ENCODE assay signal across 8 cellular contexts in genomic region chr1:153277852-153278251, GRCh38. TPM values are rescaled to one million over a fixed set of nuclear protein-coding genes. Genes with fewer than 3 reads are reported as not detected.
DNase-seq lines count a peak whose midpoint lies in the region; ATAC-seq and TF ChIP-seq lines count a peak whose summit lies in the region.

No MANE protein-coding gene starts in this region.

- H2BK120ac ChIP-seq in neuronal stem cell (ENCODE audit: low read depth, low read length), result no peak overlapping the region

- H3K27ac ChIP-seq in neuronal stem cell (replicated peaks; ENCODE audit: low read length), result no peak overlapping the region

- no peaks in the 10 kb centered on the region for H3K9me3 ChIP-seq in neuronal stem cell (replicated peaks in 1 of 2; ENCODE audit: control insufficient read depth in 2 of 2, insufficient read depth in 1 of 2, low read depth in 1 of 2, low read length in 2 of 2)

- H2AK5ac ChIP-seq in neuronal stem cell (ENCODE audit: low read depth, low read length), result no peak overlapping the region

- no peaks in the 10 kb centered on the region for H3K9me3 Mint-ChIP-seq in stimulated activated effector memory CD8-positive, alpha-beta T cell treated with anti-CD3 and anti-CD28 coated beads, Interleukin-12 subunit alpha, Interleukin-12 subunit beta, amount 100 ng/mL, for 72 hours

- H3K4me1 ChIP-seq in neuronal stem cell (ENCODE audit: control insufficient read depth in 2 of 2, insufficient read depth in 1 of 2, low read depth in 1 of 2, low read length in 2 of 2), result no peaks in the 10 kb centered on the region

- no peak overlapping the region for H2BK5ac ChIP-seq in neuronal stem cell (ENCODE audit: low read length)

- POLR2A ChIA-PET in AG04449 (lab: Yijun Ruan, JAX), result no interaction called here

- H3K27ac Mint-ChIP-seq in stimulated activated effector memory CD8-positive, alpha-beta T cell treated with anti-CD3 and anti-CD28 coated beads, Interleukin-12 subunit alpha, Interleukin-12 subunit beta, amount 100 ng/mL, for 72 hours, result no peak overlapping the region

- no peaks in the 10 kb centered on the region for H3K4me1 Mint-ChIP-seq in stimulated activated effector memory CD8-positive, alpha-beta T cell treated with anti-CD3 and anti-CD28 coated beads, Interleukin-12 subunit alpha, Interleukin-12 subunit beta, amount 100 ng/mL, for 72 hours

- no peak overlapping the region for H3K23ac ChIP-seq in neuronal stem cell (ENCODE audit: low read depth, low read length, poor library complexity)

- CTCF ChIA-PET in AG04449 (lab: Yijun Ruan, JAX), result interaction anchor here (0.9 kb wide), 1 partner anchor 11 kb away, joined by 3 read pairs; no protein-coding TSS in a partner anchor

- no peak overlapping the region for H3K4ac ChIP-seq in neuronal stem cell (ENCODE audit: low read length)

- H3K36me3 Mint-ChIP-seq in stimulated activated effector memory CD8-positive, alpha-beta T cell treated with anti-CD3 and anti-CD28 coated beads, Interleukin-12 subunit alpha, Interleukin-12 subunit beta, amount 100 ng/mL, for 72 hours, result no peaks in the 10 kb centered on the region

- H4K8ac ChIP-seq in neuronal stem cell (ENCODE audit: low read depth, low read length), result no peak overlapping the region

- H3K36me3 ChIP-seq in neuronal stem cell (replicated peaks in 1 of 2; ENCODE audit: control insufficient read depth in 2 of 2, insufficient read depth in 2 of 2, low read length in 2 of 2), result no peaks in the 10 kb centered on the region

- no peak overlapping the region for H2BK15ac ChIP-seq in neuronal stem cell (ENCODE audit: low read length)

- peak; percentile 24 for TF ChIP-seq CTCF in AG04449 (IDR thresholded peaks at IDR 0.05; ENCODE audit: insufficient read depth, low read length, missing control alignments)
- TF ChIP-seq CTCF in fibroblast of the aortic adventitia (IDR thresholded peaks at IDR 0.05; ENCODE audit: insufficient read depth, low read length), result peak; percentile 45

- no peak overlapping the region for H3K18ac ChIP-seq in neuronal stem cell (ENCODE audit: low read length)

- H3K4me2 ChIP-seq in neuronal stem cell (ENCODE audit: insufficient read depth, low read length, poor library complexity, severe bottlenecking), result no peak overlapping the region

- no peak overlapping the region for H3K14ac ChIP-seq in neuronal stem cell (ENCODE audit: low read length)

- intact Hi-C loops in posterior cingulate gyrus (cut with DNase I), result no loop called here

- no peak overlapping the region for H3K9ac ChIP-seq in neuronal stem cell (ENCODE audit: low read depth, low read length, poor library complexity)

- no peak for DNase-seq in AG04449 (ENCODE audit: low read depth, low spot score)
- DNase-seq in activated CD4-positive, alpha-beta T cell treated with anti-CD3 and anti-CD28 coated beads for 4 hours, result peak; percentile 26 to 42
- DNase-seq in fibroblast of the aortic adventitia (ENCODE audit: low read depth), result no peak
- no peak for DNase-seq in stimulated activated effector memory CD8-positive, alpha-beta T cell treated with anti-CD3 and anti-CD28 coated beads, Interleukin-12 subunit alpha, Interleukin-12 subunit beta, amount 100 ng/mL, for 72 hours (ENCODE audit: low spot score in 2 of 2)
- DNase-seq in neuronal stem cell (ENCODE audit: low spot score), result no peak
- no peak for DNase-seq in posterior cingulate gyrus

- no peak overlapping the region for H2BK12ac ChIP-seq in neuronal stem cell (ENCODE audit: low read length)

- H2AFZ ChIP-seq in neuronal stem cell (ENCODE audit: low read length), result no peak overlapping the region

- no peak overlapping the region for H4K91ac ChIP-seq in neuronal stem cell (ENCODE audit: low read depth, low read length, poor library complexity)

- no peaks in the 10 kb centered on the region for H3K27me3 ChIP-seq in neuronal stem cell (ENCODE audit: control insufficient read depth in 3 of 3, insufficient read depth in 3 of 3, low read depth in 1 of 3, low read length in 3 of 3)

- no CpG with 5 or more reads among the region's 2 CpGs for WGBS in neuronal stem cell (ENCODE audit: extremely low coverage in 2 of 2, insufficient read length in 2 of 2, insufficient replicate concordance in 1 of 2), 2 donors

- no peak overlapping the region for H3K4me3 ChIP-seq in AG04449 (ENCODE audit: low read depth, low read length)
- no peak overlapping the region for H3K4me3 ChIP-seq in fibroblast of the aortic adventitia (ENCODE audit: low read depth, low read length)
- no peak overlapping the region for H3K4me3 ChIP-seq in neuronal stem cell (ENCODE audit: low read length in 2 of 2)

- ATAC-seq in GM18861 (IDR thresholded peaks at IDR 0.05; ENCODE audit: unreplicated experiment) (peak; percentile 84), HG03432 (IDR thresholded peaks at IDR 0.05; ENCODE audit: unreplicated experiment) (peak; percentile 67)
- peak; percentile 67 for ATAC-seq in stimulated activated effector memory CD8-positive, alpha-beta T cell treated with anti-CD3 and anti-CD28 coated beads, Interleukin-12 subunit alpha, Interleukin-12 subunit beta, amount 100 ng/mL, for 72 hours

- H3K79me1 ChIP-seq in neuronal stem cell (ENCODE audit: low read depth, low read length), result no peaks in the 10 kb centered on the region

- no peak overlapping the region for H3K4me3 Mint-ChIP-seq in stimulated activated effector memory CD8-positive, alpha-beta T cell treated with anti-CD3 and anti-CD28 coated beads, Interleukin-12 subunit alpha, Interleukin-12 subunit beta, amount 100 ng/mL, for 72 hours

RNA-seq across cellular contexts. Expression of gene LORICRIN, which starts 18.4 kb away (rescaled TPM):
- not detected in 2 replicates for total RNA-seq in fibroblast of the aortic adventitia (ENCODE audit: low replicate concordance)
- 0.04 TPM for polyA plus RNA-seq in neuronal stem cell (2013, experiment 1 of 2)
- polyA plus RNA-seq in neuronal stem cell (2013, experiment 2 of 2), result not detected

RNA-seq across cellular contexts. Expression of gene PGLYRP3, which starts 34.9 kb away (rescaled TPM):
- not detected in 2 replicates for total RNA-seq in fibroblast of the aortic adventitia (ENCODE audit: low replicate concordance)
- not detected for polyA plus RNA-seq in neuronal stem cell (2013, experiment 1 of 2)
- not detected for polyA plus RNA-seq in neuronal stem cell (2013, experiment 2 of 2)

Comparison
In these comparisons a context has a peak if more than half of its experiments do, and no peak if none do; other contexts are left out.
1. DNase-seq: peak in activated CD4-positive, alpha-beta T cell treated with anti-CD3 and anti-CD28 coated beads for 4 hours (2 of 2); none in AG04449 (single experiment), fibroblast of the aortic adventitia (single experiment), stimulated activated effector memory CD8-positive, alpha-beta T cell treated with anti-CD3 and anti-CD28 coated beads, Interleukin-12 subunit alpha, Interleukin-12 subunit beta, amount 100 ng/mL, for 72 hours (0 of 2), neuronal stem cell (single experiment) and posterior cingulate gyrus (0 of 10).
2. Peak in every context shown above with its lines, with median percentiles within 50 percentile points of each other: ATAC-seq.